Comparison of ENCODE assay signal across 21 cellular contexts in genomic region chr9:127415158-127415557, GRCh38. TPM values are rescaled to one million over a fixed set of nuclear protein-coding genes. Genes with fewer than 3 reads are reported as not detected.
"Had no signal": no experiment of that assay in that cellular context is flagged by ENCODE, and none has a peak within 500 bp of the region (broad histone marks: within the 10 kb centered on the region; RNA-seq: fewer than 3 reads in every experiment).

No MANE protein-coding gene starts in this region.

- ATAC-seq: activated CD8-positive, alpha-beta memory T cell treated with anti-CD3 and anti-CD28 coated beads, Interleukin-2, amount 10 ng/mL, durations not matched to agents 7 days and 5 days; activated CD8-positive, alpha-beta T cell treated with anti-CD3 and anti-CD28 coated beads for 36 hours; activated naive CD8-positive, alpha-beta T cell treated with anti-CD3 and anti-CD28 coated beads, Interleukin-2, amount 50 U/mL, for 24 hours; foreskin keratinocyte; mucosa of descending colon; naive thymus-derived CD4-positive, alpha-beta T cell had no signal

- H3K27ac Mint-ChIP-seq: activated CD4-positive, alpha-beta T cell treated with anti-CD3 and anti-CD28 coated beads, Interleukin-2, amount 10 ng/mL, durations not matched to agents 7 days and 5 days; activated CD8-positive, alpha-beta memory T cell treated with anti-CD3 and anti-CD28 coated beads, Interleukin-2, amount 10 ng/mL, durations not matched to agents 7 days and 5 days; activated CD8-positive, alpha-beta T cell treated with anti-CD3 and anti-CD28 coated beads for 36 hours; activated naive CD8-positive, alpha-beta T cell treated with anti-CD3 and anti-CD28 coated beads, Interleukin-2, amount 50 U/mL, for 24 hours; activated T-helper 1 cell treated with anti-CD3 and anti-CD28 coated beads, Interleukin-12 subunit alpha, Interleukin-12 subunit beta, Interleukin-2, Interleukin-4 antibody, amounts not matched to agents 30 ng/mL and 10 ng/mL and 1 ng/mL, durations not matched to agents 14 hours and 24 hours and 36 hours; naive thymus-derived CD4-positive, alpha-beta T cell had no signal

- H3K9me3 Mint-ChIP-seq: activated CD4-positive, alpha-beta T cell treated with anti-CD3 and anti-CD28 coated beads, Interleukin-2, amount 10 ng/mL, durations not matched to agents 7 days and 5 days; activated CD8-positive, alpha-beta T cell treated with anti-CD3 and anti-CD28 coated beads for 36 hours; activated naive CD8-positive, alpha-beta T cell treated with anti-CD3 and anti-CD28 coated beads, Interleukin-2, amount 50 U/mL, for 24 hours; activated T-helper 1 cell treated with anti-CD3 and anti-CD28 coated beads, Interleukin-12 subunit alpha, Interleukin-12 subunit beta, Interleukin-2, Interleukin-4 antibody, amounts not matched to agents 30 ng/mL and 10 ng/mL and 1 ng/mL, durations not matched to agents 14 hours and 24 hours and 36 hours; naive thymus-derived CD4-positive, alpha-beta T cell had no signal

- H3K9me3 ChIP-seq: mucosa of descending colon, tibial artery, uterus had no signal

- H3K4me3 Mint-ChIP-seq: activated CD4-positive, alpha-beta T cell treated with anti-CD3 and anti-CD28 coated beads, Interleukin-2, amount 10 ng/mL, durations not matched to agents 7 days and 5 days; activated CD8-positive, alpha-beta memory T cell treated with anti-CD3 and anti-CD28 coated beads, Interleukin-2, amount 10 ng/mL, durations not matched to agents 7 days and 5 days; activated CD8-positive, alpha-beta T cell treated with anti-CD3 and anti-CD28 coated beads for 36 hours; activated naive CD8-positive, alpha-beta T cell treated with anti-CD3 and anti-CD28 coated beads, Interleukin-2, amount 50 U/mL, for 24 hours; activated T-helper 1 cell treated with anti-CD3 and anti-CD28 coated beads, Interleukin-12 subunit alpha, Interleukin-12 subunit beta, Interleukin-2, Interleukin-4 antibody, amounts not matched to agents 30 ng/mL and 10 ng/mL and 1 ng/mL, durations not matched to agents 14 hours and 24 hours and 36 hours; naive thymus-derived CD4-positive, alpha-beta T cell had no signal

- DNase-seq: activated CD4-positive, alpha-beta T cell treated with anti-CD3 and anti-CD28 coated beads, Interleukin-2, amount 10 ng/mL, durations not matched to agents 7 days and 5 days; activated CD4-positive, CD25-positive, alpha-beta regulatory T cell treated with anti-CD3 and anti-CD28 coated beads, Interleukin-2, amount 50 U/mL, for 72 hours; activated CD8-positive, alpha-beta memory T cell treated with anti-CD3 and anti-CD28 coated beads, Interleukin-2, amount 10 ng/mL, durations not matched to agents 7 days and 5 days; activated CD8-positive, alpha-beta T cell treated with anti-CD3 and anti-CD28 coated beads for 36 hours; activated gamma-delta T cell; activated naive CD4-positive, alpha-beta T cell treated with anti-CD3 and anti-CD28 coated beads, Interleukin-2, amount 50 U/mL, for 16 hours; activated naive CD8-positive, alpha-beta T cell treated with anti-CD3 and anti-CD28 coated beads, Interleukin-2, amount 50 U/mL, for 24 hours; dermis blood vessel endothelial cell; effector CD8-positive, alpha-beta T cell; foreskin keratinocyte; kidney glomerular epithelial cell; mesenchymal stem cell; mucosa of descending colon; naive thymus-derived CD4-positive, alpha-beta T cell; stimulated activated CD4-positive, alpha-beta T cell treated with anti-CD3 and anti-CD28 coated beads, Interleukin-4, amount 100 ng/mL, for 24 hours; stimulated activated naive CD4-positive, alpha-beta T cell treated with Interleukin-2 at 50 U/mL for 16 hours; substantia nigra; tibial artery; uterus had no signal

- H3K4me3 ChIP-seq: mucosa of descending colon, tibial artery, uterus had no signal

- H3K27ac ChIP-seq: foreskin keratinocyte, tibial artery, uterus, VCaP had no signal

- H3K27me3 ChIP-seq: tibial artery, uterus had no signal

- H3K36me3 Mint-ChIP-seq: activated CD8-positive, alpha-beta memory T cell treated with anti-CD3 and anti-CD28 coated beads, Interleukin-2, amount 10 ng/mL, durations not matched to agents 7 days and 5 days; naive thymus-derived CD4-positive, alpha-beta T cell had no signal

- H3K4me1 ChIP-seq: uterus had no signal

- H3K4me1 Mint-ChIP-seq: activated CD4-positive, alpha-beta T cell treated with anti-CD3 and anti-CD28 coated beads, Interleukin-2, amount 10 ng/mL, durations not matched to agents 7 days and 5 days; activated naive CD8-positive, alpha-beta T cell treated with anti-CD3 and anti-CD28 coated beads, Interleukin-2, amount 50 U/mL, for 24 hours had no signal

- H3K36me3 ChIP-seq: tibial artery, uterus had no signal

RNA-seq across cellular contexts. Expression of gene SLC2A8, which starts 18.2 kb away (rescaled TPM):
- polyA plus RNA-seq: naive thymus-derived CD4-positive, alpha-beta T cell had no signal
